ENCODE assay signal across 1 cellular context in the genomic region with DNA sequence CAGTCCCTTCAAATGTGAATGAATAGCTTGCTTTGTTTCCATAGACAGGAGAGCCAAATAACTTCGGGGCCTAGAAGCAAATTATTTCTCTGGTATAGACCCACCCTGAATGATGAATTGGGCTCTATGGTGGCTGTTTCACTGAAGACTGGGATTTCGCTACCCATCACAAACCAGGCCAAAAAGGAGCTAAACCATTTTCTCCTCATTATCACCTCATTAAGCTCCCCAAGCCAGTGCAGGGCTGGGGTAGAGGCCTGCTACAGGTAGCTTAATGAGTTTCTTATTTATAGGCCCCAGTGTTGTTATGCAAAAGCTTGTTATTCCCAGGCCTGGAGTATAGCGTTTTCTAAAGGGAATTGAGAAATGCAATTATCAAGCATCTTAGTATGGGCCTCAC.
TF ChIP-seq lines count a peak whose summit lies in the region.

No MANE protein-coding gene starts in this region.

TF ChIP-seq in GM23338, 12 proteins besides CTCF, POLR2A, EP300 and RAD21:
- TF ChIP-seq, protein P1, sequence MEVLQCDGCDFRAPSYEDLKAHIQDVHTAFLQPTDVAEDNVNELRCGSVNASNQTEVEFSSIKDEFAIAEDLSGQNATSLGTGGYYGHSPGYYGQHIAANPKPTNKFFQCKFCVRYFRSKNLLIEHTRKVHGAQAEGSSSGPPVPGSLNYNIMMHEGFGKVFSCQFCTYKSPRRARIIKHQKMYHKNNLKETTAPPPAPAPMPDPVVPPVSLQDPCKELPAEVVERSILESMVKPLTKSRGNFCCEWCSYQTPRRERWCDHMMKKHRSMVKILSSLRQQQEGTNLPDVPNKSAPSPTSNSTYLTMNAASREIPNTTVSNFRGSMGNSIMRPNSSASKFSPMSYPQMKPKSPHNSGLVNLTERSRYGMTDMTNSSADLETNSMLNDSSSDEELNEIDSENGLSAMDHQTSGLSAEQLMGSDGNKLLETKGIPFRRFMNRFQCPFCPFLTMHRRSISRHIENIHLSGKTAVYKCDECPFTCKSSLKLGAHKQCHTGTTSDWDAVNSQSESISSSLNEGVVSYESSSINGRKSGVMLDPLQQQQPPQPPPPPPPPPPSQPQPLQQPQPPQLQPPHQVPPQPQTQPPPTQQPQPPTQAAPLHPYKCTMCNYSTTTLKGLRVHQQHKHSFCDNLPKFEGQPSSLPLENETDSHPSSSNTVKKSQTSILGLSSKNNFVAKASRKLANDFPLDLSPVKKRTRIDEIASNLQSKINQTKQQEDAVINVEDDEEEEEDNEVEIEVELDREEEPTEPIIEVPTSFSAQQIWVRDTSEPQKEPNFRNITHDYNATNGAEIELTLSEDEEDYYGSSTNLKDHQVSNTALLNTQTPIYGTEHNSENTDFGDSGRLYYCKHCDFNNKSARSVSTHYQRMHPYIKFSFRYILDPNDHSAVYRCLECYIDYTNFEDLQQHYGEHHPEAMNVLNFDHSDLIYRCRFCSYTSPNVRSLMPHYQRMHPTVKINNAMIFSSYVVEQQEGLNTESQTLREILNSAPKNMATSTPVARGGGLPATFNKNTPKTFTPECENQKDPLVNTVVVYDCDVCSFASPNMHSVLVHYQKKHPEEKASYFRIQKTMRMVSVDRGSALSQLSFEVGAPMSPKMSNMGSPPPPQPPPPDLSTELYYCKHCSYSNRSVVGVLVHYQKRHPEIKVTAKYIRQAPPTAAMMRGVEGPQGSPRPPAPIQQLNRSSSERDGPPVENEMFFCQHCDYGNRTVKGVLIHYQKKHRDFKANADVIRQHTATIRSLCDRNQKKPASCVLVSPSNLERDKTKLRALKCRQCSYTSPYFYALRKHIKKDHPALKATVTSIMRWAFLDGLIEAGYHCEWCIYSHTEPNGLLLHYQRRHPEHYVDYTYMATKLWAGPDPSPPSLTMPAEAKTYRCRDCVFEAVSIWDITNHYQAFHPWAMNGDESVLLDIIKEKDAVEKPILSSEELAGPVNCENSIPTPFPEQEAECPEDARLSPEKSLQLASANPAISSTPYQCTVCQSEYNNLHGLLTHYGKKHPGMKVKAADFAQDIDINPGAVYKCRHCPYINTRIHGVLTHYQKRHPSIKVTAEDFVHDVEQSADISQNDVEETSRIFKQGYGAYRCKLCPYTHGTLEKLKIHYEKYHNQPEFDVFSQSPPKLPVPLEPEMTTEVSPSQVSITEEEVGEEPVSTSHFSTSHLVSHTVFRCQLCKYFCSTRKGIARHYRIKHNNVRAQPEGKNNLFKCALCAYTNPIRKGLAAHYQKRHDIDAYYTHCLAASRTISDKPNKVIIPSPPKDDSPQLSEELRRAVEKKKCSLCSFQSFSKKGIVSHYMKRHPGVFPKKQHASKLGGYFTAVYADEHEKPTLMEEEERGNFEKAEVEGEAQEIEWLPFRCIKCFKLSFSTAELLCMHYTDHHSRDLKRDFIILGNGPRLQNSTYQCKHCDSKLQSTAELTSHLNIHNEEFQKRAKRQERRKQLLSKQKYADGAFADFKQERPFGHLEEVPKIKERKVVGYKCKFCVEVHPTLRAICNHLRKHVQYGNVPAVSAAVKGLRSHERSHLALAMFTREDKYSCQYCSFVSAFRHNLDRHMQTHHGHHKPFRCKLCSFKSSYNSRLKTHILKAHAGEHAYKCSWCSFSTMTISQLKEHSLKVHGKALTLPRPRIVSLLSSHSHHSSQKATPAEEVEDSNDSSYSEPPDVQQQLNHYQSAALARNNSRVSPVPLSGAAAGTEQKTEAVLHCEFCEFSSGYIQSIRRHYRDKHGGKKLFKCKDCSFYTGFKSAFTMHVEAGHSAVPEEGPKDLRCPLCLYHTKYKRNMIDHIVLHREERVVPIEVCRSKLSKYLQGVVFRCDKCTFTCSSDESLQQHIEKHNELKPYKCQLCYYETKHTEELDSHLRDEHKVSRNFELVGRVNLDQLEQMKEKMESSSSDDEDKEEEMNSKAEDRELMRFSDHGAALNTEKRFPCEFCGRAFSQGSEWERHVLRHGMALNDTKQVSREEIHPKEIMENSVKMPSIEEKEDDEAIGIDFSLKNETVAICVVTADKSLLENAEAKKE (CRISPR knock-in tag; IDR thresholded peaks at IDR 0.05), result no peak
- no peak for TF ChIP-seq STAT1 (IDR thresholded peaks at IDR 0.05; ENCODE audit: unreplicated experiment)
- TF ChIP-seq ZNF114 (CRISPR knock-in tag; IDR thresholded peaks at IDR 0.05), result no peak
- TF ChIP-seq NANOG (IDR thresholded peaks at IDR 0.05; ENCODE audit: borderline replicate concordance), result no peak
- TF ChIP-seq EZH2phosphoT487 (IDR thresholded peaks at IDR 0.05; ENCODE audit: unreplicated experiment), result no peak
- no peak for TF ChIP-seq POLR2AphosphoS5 (IDR thresholded peaks at IDR 0.05; ENCODE audit: low read depth)
- no peak for TF ChIP-seq ZNF331 (CRISPR knock-in tag; IDR thresholded peaks at IDR 0.05; ENCODE audit: low read depth)
- no peak for TF ChIP-seq JUNB (IDR thresholded peaks at IDR 0.05; ENCODE audit: unreplicated experiment)
- TF ChIP-seq, protein P2, sequence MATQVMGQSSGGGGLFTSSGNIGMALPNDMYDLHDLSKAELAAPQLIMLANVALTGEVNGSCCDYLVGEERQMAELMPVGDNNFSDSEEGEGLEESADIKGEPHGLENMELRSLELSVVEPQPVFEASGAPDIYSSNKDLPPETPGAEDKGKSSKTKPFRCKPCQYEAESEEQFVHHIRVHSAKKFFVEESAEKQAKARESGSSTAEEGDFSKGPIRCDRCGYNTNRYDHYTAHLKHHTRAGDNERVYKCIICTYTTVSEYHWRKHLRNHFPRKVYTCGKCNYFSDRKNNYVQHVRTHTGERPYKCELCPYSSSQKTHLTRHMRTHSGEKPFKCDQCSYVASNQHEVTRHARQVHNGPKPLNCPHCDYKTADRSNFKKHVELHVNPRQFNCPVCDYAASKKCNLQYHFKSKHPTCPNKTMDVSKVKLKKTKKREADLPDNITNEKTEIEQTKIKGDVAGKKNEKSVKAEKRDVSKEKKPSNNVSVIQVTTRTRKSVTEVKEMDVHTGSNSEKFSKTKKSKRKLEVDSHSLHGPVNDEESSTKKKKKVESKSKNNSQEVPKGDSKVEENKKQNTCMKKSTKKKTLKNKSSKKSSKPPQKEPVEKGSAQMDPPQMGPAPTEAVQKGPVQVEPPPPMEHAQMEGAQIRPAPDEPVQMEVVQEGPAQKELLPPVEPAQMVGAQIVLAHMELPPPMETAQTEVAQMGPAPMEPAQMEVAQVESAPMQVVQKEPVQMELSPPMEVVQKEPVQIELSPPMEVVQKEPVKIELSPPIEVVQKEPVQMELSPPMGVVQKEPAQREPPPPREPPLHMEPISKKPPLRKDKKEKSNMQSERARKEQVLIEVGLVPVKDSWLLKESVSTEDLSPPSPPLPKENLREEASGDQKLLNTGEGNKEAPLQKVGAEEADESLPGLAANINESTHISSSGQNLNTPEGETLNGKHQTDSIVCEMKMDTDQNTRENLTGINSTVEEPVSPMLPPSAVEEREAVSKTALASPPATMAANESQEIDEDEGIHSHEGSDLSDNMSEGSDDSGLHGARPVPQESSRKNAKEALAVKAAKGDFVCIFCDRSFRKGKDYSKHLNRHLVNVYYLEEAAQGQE (IDR thresholded peaks at IDR 0.05; ENCODE audit: unreplicated experiment), result no peak
- TF ChIP-seq, protein P3, sequence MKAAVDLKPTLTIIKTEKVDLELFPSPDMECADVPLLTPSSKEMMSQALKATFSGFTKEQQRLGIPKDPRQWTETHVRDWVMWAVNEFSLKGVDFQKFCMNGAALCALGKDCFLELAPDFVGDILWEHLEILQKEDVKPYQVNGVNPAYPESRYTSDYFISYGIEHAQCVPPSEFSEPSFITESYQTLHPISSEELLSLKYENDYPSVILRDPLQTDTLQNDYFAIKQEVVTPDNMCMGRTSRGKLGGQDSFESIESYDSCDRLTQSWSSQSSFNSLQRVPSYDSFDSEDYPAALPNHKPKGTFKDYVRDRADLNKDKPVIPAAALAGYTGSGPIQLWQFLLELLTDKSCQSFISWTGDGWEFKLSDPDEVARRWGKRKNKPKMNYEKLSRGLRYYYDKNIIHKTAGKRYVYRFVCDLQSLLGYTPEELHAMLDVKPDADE (IDR thresholded peaks at IDR 0.05), result no peak
